Comparison of ENCODE assay signal across 8 cellular contexts in the genomic region with DNA sequence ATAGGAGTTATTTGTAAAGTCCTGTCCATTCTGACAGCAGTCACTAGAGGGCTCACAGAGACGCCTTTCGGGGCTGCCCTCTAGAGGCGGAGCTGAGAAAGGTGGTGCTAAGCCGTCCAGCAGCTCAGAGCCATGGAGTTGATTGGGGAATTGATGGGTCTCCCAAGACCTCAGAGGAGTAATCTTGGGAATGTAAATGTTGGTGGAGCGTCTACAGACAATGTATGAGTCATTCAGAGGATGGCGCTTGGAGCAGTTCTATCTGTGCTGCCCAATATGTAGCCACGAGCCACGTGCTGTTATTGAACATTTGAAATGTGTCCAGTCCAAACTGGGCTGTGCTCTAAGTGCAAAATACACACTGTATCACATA.
DNase-seq lines count a peak whose midpoint lies in the region; ATAC-seq and TF ChIP-seq lines count a peak whose summit lies in the region.

No MANE protein-coding gene starts in this region.

- whole genome bisulfite sequencing in heart right ventricle, 2 donors, result 33 to 38% methylated on average over 8 of the region's 8 CpGs

- peaks cover 0 to 13% (median 0%) of the 10 kb centered on the region in 9 donors for H3K4me1 ChIP-seq in heart right ventricle

- H3K4me1 Mint-ChIP-seq in activated naive CD4-positive, alpha-beta T cell treated with anti-CD3 and anti-CD28 coated beads, Interleukin-2, amount 10 ng/mL, durations not matched to agents 7 days and 5 days, result no peaks in the 10 kb centered on the region

- H3K27me3 Mint-ChIP-seq in activated naive CD4-positive, alpha-beta T cell treated with anti-CD3 and anti-CD28 coated beads, Interleukin-2, amount 10 ng/mL, durations not matched to agents 7 days and 5 days, result peaks cover 17% of the 10 kb centered on the region

- H3K36me3 ChIP-seq in heart right ventricle, result no peaks in the 10 kb centered on the region

- H3K4me3 ChIP-seq in heart right ventricle (no peak overlapping the region), retinal pigment epithelial cell (ENCODE audit: low read length) (no peak overlapping the region)

- POLR2A ChIA-PET in GM10248 (lab: Yijun Ruan, JAX), result no interaction called here

- H3K36me3 Mint-ChIP-seq in activated naive CD4-positive, alpha-beta T cell treated with anti-CD3 and anti-CD28 coated beads, Interleukin-2, amount 10 ng/mL, durations not matched to agents 7 days and 5 days, result no peaks in the 10 kb centered on the region

- peak; percentile 86 to 93 (median 90) for ATAC-seq in heart right ventricle

- no peak overlapping the region for H3K27ac Mint-ChIP-seq in activated naive CD4-positive, alpha-beta T cell treated with anti-CD3 and anti-CD28 coated beads, Interleukin-2, amount 10 ng/mL, durations not matched to agents 7 days and 5 days

- TF ChIP-seq CTCF in GM10248 (IDR thresholded peaks at IDR 0.05; ENCODE audit: control extremely low read depth, extremely low read depth, low read depth, missing control alignments) (peak; percentile 100), heart right ventricle (IDR thresholded peaks at IDR 0.05) (peak; percentile 78 to 98 (median 88)), retinal pigment epithelial cell (conservative IDR thresholded peaks at IDR 0.05; ENCODE audit: low read depth, low read length) (peak; percentile 100)

- H3K4me3 Mint-ChIP-seq in activated naive CD4-positive, alpha-beta T cell treated with anti-CD3 and anti-CD28 coated beads, Interleukin-2, amount 10 ng/mL, durations not matched to agents 7 days and 5 days, result no peak overlapping the region

- intact Hi-C loops in heart right ventricle (cut with DNase I), result loop anchor here in 8 of 10 donors (5.0 to 10.0 kb wide), 8 partner anchors 122 to 742 kb away; no protein-coding TSS in a partner anchor

- H3K27ac ChIP-seq in heart right ventricle, result peak overlapping the region in 1 of 10 donors; percentile 12

- H3K27me3 ChIP-seq in heart right ventricle, result no peaks in the 10 kb centered on the region

- CTCF ChIA-PET in GM10248 (lab: Yijun Ruan, JAX), result interaction anchor here (0.6 to 8.1 kb wide), 47 partner anchors 8 to 835 kb away, joined by 3 to 72 read pairs (median 4); no protein-coding TSS in a partner anchor
- CTCF ChIA-PET in activated naive CD4-positive, alpha-beta T cell treated with anti-CD3 and anti-CD28 coated beads, Interleukin-2, amount 10 ng/mL, durations not matched to agents 7 days and 5 days (lab: Charles Lee), result interaction anchor here (0.6 to 3.0 kb wide), 39 partner anchors 8 to 835 kb away, joined by 3 to 20 read pairs (median 5); no protein-coding TSS in a partner anchor

- H3K9me3 Mint-ChIP-seq in activated naive CD4-positive, alpha-beta T cell treated with anti-CD3 and anti-CD28 coated beads, Interleukin-2, amount 10 ng/mL, durations not matched to agents 7 days and 5 days, result no peaks in the 10 kb centered on the region

- peak; percentile 77 for DNase-seq in GM10248 (ENCODE audit: extremely low spot score)
- DNase-seq in GOT3 (lab: John Stamatoyannopoulos, UW), result peak; percentile 7
- DNase-seq in Kasumi-1 (lab: John Stamatoyannopoulos, UW), result peak; percentile 54 to 62
- peak; percentile 76 for DNase-seq in SKM-1 treated with dmso at 0.1 percent for 144 hours (lab: John Stamatoyannopoulos, UW; ENCODE audit: unreplicated experiment)
- DNase-seq in activated naive CD4-positive, alpha-beta T cell treated with anti-CD3 and anti-CD28 coated beads, Interleukin-2, amount 10 ng/mL, durations not matched to agents 7 days and 5 days, result peak; percentile 76
- peak; percentile 61 to 62 for DNase-seq in heart right ventricle
- DNase-seq in retinal pigment epithelial cell (ENCODE audit: low read depth), result peak; percentile 35
- no peak for DNase-seq in OCI-M2 (lab: John Stamatoyannopoulos, UW; ENCODE audit: unreplicated experiment)

- H3K9me3 ChIP-seq in heart right ventricle, result no peaks in the 10 kb centered on the region
